ENCODE assay signal across 16 cellular contexts in the genomic region with DNA sequence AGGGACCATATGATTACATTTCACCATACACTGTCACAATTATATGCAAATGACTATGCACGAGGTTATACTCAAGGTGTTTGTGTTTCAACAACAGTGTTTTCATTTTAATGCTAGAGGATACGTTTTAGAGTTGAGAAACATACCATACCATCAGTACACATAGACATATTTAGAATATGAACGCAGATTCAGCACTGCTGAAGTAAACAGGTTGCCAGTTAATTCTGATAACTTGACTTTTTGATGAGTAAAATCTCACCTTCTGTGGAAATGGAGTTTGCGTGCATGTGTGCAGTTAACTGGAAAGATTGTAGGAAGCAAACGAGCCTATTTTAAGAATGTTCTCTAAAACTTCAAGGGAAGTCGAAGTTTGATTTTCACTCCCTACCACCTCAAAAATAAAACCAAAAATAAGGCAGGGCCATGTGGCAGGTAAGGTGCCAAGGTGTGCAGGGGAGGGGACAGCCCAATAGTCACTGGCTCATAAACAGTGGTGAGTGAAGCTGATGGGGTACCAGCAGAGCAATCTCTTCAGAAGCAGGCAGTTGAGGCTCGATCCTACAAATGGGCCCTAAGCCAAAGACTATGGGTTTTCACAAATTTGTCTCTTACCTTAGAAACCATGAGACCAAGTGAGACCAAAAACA.
"Had no signal": no experiment of that assay in that cellular context is flagged by ENCODE, and none has a peak within 500 bp of the region (broad histone marks: within the 10 kb centered on the region; RNA-seq: fewer than 3 reads in every experiment).

No MANE protein-coding gene starts in this region.

- H3K27ac Mint-ChIP-seq: immature natural killer cell; mesothelial cell of epicardium; natural killer cell; progenitor cell of endocrine pancreas; stimulated activated naive CD8-positive, alpha-beta T cell treated with anti-CD3 and anti-CD28 coated beads, Interleukin-15, Interleukin-2, amounts not matched to agents 100 ng/mL and 50 ng/mL, for 24 hours had no signal

- H3K9me3 Mint-ChIP-seq: immature natural killer cell; mesothelial cell of epicardium; natural killer cell; neural crest cell; stimulated activated naive CD8-positive, alpha-beta T cell treated with anti-CD3 and anti-CD28 coated beads, Interleukin-15, Interleukin-2, amounts not matched to agents 100 ng/mL and 50 ng/mL, for 24 hours had no signal

- H3K27me3 Mint-ChIP-seq: progenitor cell of endocrine pancreas; stimulated activated naive CD8-positive, alpha-beta T cell treated with anti-CD3 and anti-CD28 coated beads, Interleukin-15, Interleukin-2, amounts not matched to agents 100 ng/mL and 50 ng/mL, for 24 hours had no signal

- ATAC-seq: foreskin keratinocyte, left lung, natural killer cell, right cardiac atrium had no signal

- H3K36me3 Mint-ChIP-seq: mesothelial cell of epicardium had no signal

- DNase-seq: dermis blood vessel endothelial cell; foreskin keratinocyte; immature natural killer cell; natural killer cell; ovary; right cardiac atrium; small intestine; stimulated activated CD4-positive, alpha-beta T cell treated with anti-CD3 and anti-CD28 coated beads, Interleukin-12 subunit alpha, Interleukin-12 subunit beta, amount 100 ng/mL, for 4 hours; tibial artery; uterus had no signal

- H3K4me3 Mint-ChIP-seq: immature natural killer cell; mesothelial cell of epicardium; natural killer cell; neural crest cell; stimulated activated naive CD8-positive, alpha-beta T cell treated with anti-CD3 and anti-CD28 coated beads, Interleukin-15, Interleukin-2, amounts not matched to agents 100 ng/mL and 50 ng/mL, for 24 hours had no signal

- FAIRE-seq: keratinocyte, small intestine had no signal
